In the genomic region with DNA sequence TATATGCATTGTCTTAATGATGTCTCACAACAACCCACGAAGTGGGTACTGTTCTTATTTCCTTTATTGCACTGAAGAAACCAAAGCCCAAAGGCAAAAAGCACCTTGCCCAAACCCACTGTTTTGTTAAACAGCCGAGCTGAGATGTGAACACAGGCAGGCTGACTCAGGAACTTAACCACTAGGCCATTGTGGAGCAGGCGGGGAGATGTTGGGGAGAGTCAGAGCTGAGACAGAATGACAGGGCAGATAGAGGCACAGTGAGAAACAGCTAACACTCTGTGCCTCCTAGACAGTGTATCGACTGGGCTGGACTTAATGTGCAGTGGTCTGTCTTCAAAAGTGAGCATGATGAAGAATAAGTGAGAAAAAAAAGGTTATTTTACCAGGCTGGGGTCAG, we compare ENCODE assay signal across 18 cellular contexts. TPM values are rescaled to one million over a fixed set of nuclear protein-coding genes. Genes with fewer than 3 reads are reported as not detected.
A peak's percentile ranks its signal among the peaks of the same experiment; 100 is the strongest.
DNase-seq lines count a peak whose midpoint lies in the region; ATAC-seq and TF ChIP-seq lines count a peak whose summit lies in the region.
"Had no signal": no experiment of that assay in that cellular context is flagged by ENCODE, and none has a peak within 500 bp of the region (broad histone marks: within the 10 kb centered on the region; RNA-seq: fewer than 3 reads in every experiment).

No MANE protein-coding gene starts in this region.

- TF ChIP-seq CTCF in PC-3 (conservative IDR thresholded peaks at IDR 0.05; ENCODE audit: low read depth, low read length) (no peak), epithelial cell of esophagus (IDR thresholded peaks at IDR 0.05; ENCODE audit: insufficient read depth, low read depth, low read length, missing control alignments) (no peak), uterus (IDR thresholded peaks at IDR 0.05) (no peak)

- intact Hi-C loops in PC-3 (cut with micrococcal nuclease) (no loop called here), uterus (cut with DNase I; ENCODE audit: low total_unique reads) (no loop called here)

- H3K27me3 Mint-ChIP-seq in activated T-cell treated with anti-CD3 and anti-CD28 coated beads, Interleukin-2, amount 50 U/mL, for 4 hours (ENCODE audit: low read depth), result peaks cover 10% of the 10 kb centered on the region
- H3K27me3 Mint-ChIP-seq in activated T-cell treated with anti-CD3 and anti-CD28 coated beads, Interleukin-2, amount 50 U/mL, for 24 hours, result peaks cover 14% of the 10 kb centered on the region

- no peak for DNase-seq in activated T-cell treated with anti-CD3 and anti-CD28 coated beads, Interleukin-2, amount 50 U/mL, for 4 hours
- DNase-seq in activated T-cell treated with anti-CD3 and anti-CD28 coated beads, Interleukin-2, amount 50 U/mL, for 24 hours, result no peak
- peak; percentile 12 for DNase-seq in PC-3
- DNase-seq in epithelial cell of esophagus (ENCODE audit: low read depth), result peak; percentile 32
- DNase-seq in stimulated activated naive CD8-positive, alpha-beta T cell treated with anti-CD3 and anti-CD28 coated beads, Interleukin-15, Interleukin-2, amounts not matched to agents 100 U/mL and 50 U/mL, for 24 hours, result peak; percentile 17
- DNase-seq in uterus, result no peak
- DNase-seq in effector memory CD4-positive, alpha-beta T cell, result no peak
- DNase-seq: activated T-cell treated with anti-CD3 and anti-CD28 coated beads, Interleukin-2, amount 50 U/mL, for 1 hour; central memory CD4-positive, alpha-beta T cell; HFFc6; left cardiac atrium; MM.1S; NCI-H2029 treated with DMSO at 0.1 percent for 48 hours; T-helper 17 cell had no signal

- no peak overlapping the region for H2AFZ ChIP-seq in PC-3 (ENCODE audit: low read length)

- ATAC-seq in activated T-cell treated with anti-CD3 and anti-CD28 coated beads, Interleukin-2, amount 50 U/mL, for 4 hours, result peak; percentile 51 to 66
- ATAC-seq in PC-3, result no peak
- peak; percentile 74 for ATAC-seq in stimulated activated naive CD8-positive, alpha-beta T cell treated with anti-CD3 and anti-CD28 coated beads, Interleukin-15, Interleukin-2, amounts not matched to agents 100 U/mL and 50 U/mL, for 24 hours
- ATAC-seq in HG03469 (IDR thresholded peaks at IDR 0.05; ENCODE audit: unreplicated experiment), result no peak
- ATAC-seq: CD8-positive, alpha-beta T cell; left cardiac atrium; T-helper 17 cell had no signal

- CTCF ChIA-PET in PC-3 (lab: Charles Lee), result no interaction called here

- H3K79me2 ChIP-seq in PC-3 (ENCODE audit: low read length), result no peaks in the 10 kb centered on the region

- no peaks in the 10 kb centered on the region for H3K9me3 ChIP-seq in PC-3 (ENCODE audit: low read length)
- no peaks in the 10 kb centered on the region for H3K9me3 ChIP-seq in uterus
- H3K9me3 ChIP-seq in effector memory CD4-positive, alpha-beta T cell (ENCODE audit: control insufficient read depth, low read length), result no peaks in the 10 kb centered on the region
- H3K9me3 ChIP-seq: vagina had no signal

- no TSS peak for BruUV-seq in PC-3 (replicated peaks; lab: Mats Ljungman, UMichigan)

- no peaks in the 10 kb centered on the region for H3F3A ChIP-seq in PC-3 (ENCODE audit: low read length, unreplicated experiment)

- POLR2A ChIA-PET in PC-3 (lab: Charles Lee; ENCODE audit: unreplicated experiment), result no interaction called here

- no peaks in the 10 kb centered on the region for H3K27me3 ChIP-seq in PC-3 (ENCODE audit: low read length)
- H3K27me3 ChIP-seq in uterus, result no peaks in the 10 kb centered on the region
- H3K27me3 ChIP-seq in effector memory CD4-positive, alpha-beta T cell (replicated peaks; ENCODE audit: control insufficient read depth, insufficient read depth, low read length, poor library complexity, severe bottlenecking), result no peaks in the 10 kb centered on the region
- H3K27me3 ChIP-seq: vagina had no signal

- H3K9ac ChIP-seq in PC-3 (ENCODE audit: low read length), result no peak overlapping the region

- no peak overlapping the region for H3K4me3 Mint-ChIP-seq in activated T-cell treated with anti-CD3 and anti-CD28 coated beads, Interleukin-2, amount 50 U/mL, for 4 hours
- no peak overlapping the region for H3K4me3 Mint-ChIP-seq in activated T-cell treated with anti-CD3 and anti-CD28 coated beads, Interleukin-2, amount 50 U/mL, for 24 hours
- H3K4me3 Mint-ChIP-seq: CD8-positive, alpha-beta T cell; HFFc6; mesothelial cell of epicardium; T-helper 17 cell had no signal

- no peaks in the 10 kb centered on the region for H3K9me2 ChIP-seq in PC-3 (replicated peaks; ENCODE audit: low read length)

- no peaks in the 10 kb centered on the region for H3K9me3 Mint-ChIP-seq in activated T-cell treated with anti-CD3 and anti-CD28 coated beads, Interleukin-2, amount 50 U/mL, for 4 hours
- no peaks in the 10 kb centered on the region for H3K9me3 Mint-ChIP-seq in activated T-cell treated with anti-CD3 and anti-CD28 coated beads, Interleukin-2, amount 50 U/mL, for 24 hours
- H3K9me3 Mint-ChIP-seq: CD8-positive, alpha-beta T cell; HFFc6 had no signal

- no peaks in the 10 kb centered on the region for H3K36me3 Mint-ChIP-seq in activated T-cell treated with anti-CD3 and anti-CD28 coated beads, Interleukin-2, amount 50 U/mL, for 4 hours (ENCODE audit: insufficient read depth)
- H3K36me3 Mint-ChIP-seq in activated T-cell treated with anti-CD3 and anti-CD28 coated beads, Interleukin-2, amount 50 U/mL, for 24 hours (ENCODE audit: low read depth), result no peaks in the 10 kb centered on the region
- H3K36me3 Mint-ChIP-seq: CD8-positive, alpha-beta T cell; mesothelial cell of epicardium had no signal

- no peaks in the 10 kb centered on the region for H3K36me3 ChIP-seq in PC-3 (ENCODE audit: low read depth, low read length)
- H3K36me3 ChIP-seq in uterus, result no peaks in the 10 kb centered on the region
- no peaks in the 10 kb centered on the region for H3K36me3 ChIP-seq in effector memory CD4-positive, alpha-beta T cell (ENCODE audit: control insufficient read depth, insufficient read depth, low read length)
- H3K36me3 ChIP-seq: vagina had no signal

- peaks cover 5% of the 10 kb centered on the region; the same call in 1 of the 2 replicates for H3K4me1 ChIP-seq in PC-3 (ENCODE audit: insufficient read depth, low read length)
- H3K4me1 ChIP-seq in uterus, result no peaks in the 10 kb centered on the region
- no peaks in the 10 kb centered on the region for H3K4me1 ChIP-seq in effector memory CD4-positive, alpha-beta T cell (ENCODE audit: control insufficient read depth, insufficient read depth, low read length, poor library complexity, severe bottlenecking)
- H3K4me1 ChIP-seq: vagina had no signal

- H3K27ac ChIP-seq in PC-3 (ENCODE audit: low read length), result no peak overlapping the region
- no peak overlapping the region for H3K27ac ChIP-seq in uterus
- no peak overlapping the region for H3K27ac ChIP-seq in effector memory CD4-positive, alpha-beta T cell (ENCODE audit: insufficient read depth, low read length, poor library complexity, severe bottlenecking)
- H3K27ac ChIP-seq: vagina had no signal

- no peak for TF ChIP-seq POLR2A in uterus (IDR thresholded peaks at IDR 0.05)

- H3K27ac Mint-ChIP-seq in activated T-cell treated with anti-CD3 and anti-CD28 coated beads, Interleukin-2, amount 50 U/mL, for 24 hours, result no peak overlapping the region
- H3K27ac Mint-ChIP-seq: CD8-positive, alpha-beta T cell; HFFc6; mesothelial cell of epicardium; T-helper 17 cell had no signal

- no peaks in the 10 kb centered on the region for H4K20me1 ChIP-seq in PC-3 (ENCODE audit: low read length)

- peaks cover 3% of the 10 kb centered on the region for H3K4me1 Mint-ChIP-seq in activated T-cell treated with anti-CD3 and anti-CD28 coated beads, Interleukin-2, amount 50 U/mL, for 4 hours (ENCODE audit: low read depth)
- H3K4me1 Mint-ChIP-seq in activated T-cell treated with anti-CD3 and anti-CD28 coated beads, Interleukin-2, amount 50 U/mL, for 24 hours (ENCODE audit: low read depth), result peaks cover 12% of the 10 kb centered on the region
- H3K4me1 Mint-ChIP-seq: T-helper 17 cell had no signal

- no peak overlapping the region for H3K4me3 ChIP-seq in PC-3 (ENCODE audit: low read length)
- no peak overlapping the region for H3K4me3 ChIP-seq in epithelial cell of esophagus (ENCODE audit: low read length)
- no peak overlapping the region for H3K4me3 ChIP-seq in uterus
- H3K4me3 ChIP-seq in effector memory CD4-positive, alpha-beta T cell (ENCODE audit: insufficient read depth, low read depth, low read length, poor library complexity, severe bottlenecking), result no peak overlapping the region
- H3K4me3 ChIP-seq: vagina had no signal

- no peak overlapping the region for H3K4me2 ChIP-seq in PC-3 (ENCODE audit: low read length)

RNA-seq across cellular contexts. Expression of a gene that starts 56.5 kb away (rescaled TPM):
- total RNA-seq in activated T-cell treated with anti-CD3 and anti-CD28 coated beads, Interleukin-2, amount 50 U/mL, for 4 hours, result 1,000 to 10,000 TPM; 3,232 to 3,343 (median 3,252) TPM
- total RNA-seq in PC-3 (2014; rRNA removed), result 216 and 253 TPM in 2 replicates
- 1,000 to 10,000 TPM in 3 of 4 donors, 10 to 100 TPM in 1; 61.5 to 2,786 (median 1,440) TPM for total RNA-seq in uterus

Comparison
In these comparisons a context has a peak if more than half of its experiments do, and no peak if none do; other contexts are left out.
1. ATAC-seq: peak in activated T-cell treated with anti-CD3 and anti-CD28 coated beads, Interleukin-2, amount 50 U/mL, for 4 hours (2 of 2) and stimulated activated naive CD8-positive, alpha-beta T cell treated with anti-CD3 and anti-CD28 coated beads, Interleukin-15, Interleukin-2, amounts not matched to agents 100 U/mL and 50 U/mL, for 24 hours (single experiment); none in PC-3 (single experiment) and HG03469 (single experiment).
2. DNase-seq: peak in PC-3 (single experiment), epithelial cell of esophagus (single experiment) and stimulated activated naive CD8-positive, alpha-beta T cell treated with anti-CD3 and anti-CD28 coated beads, Interleukin-15, Interleukin-2, amounts not matched to agents 100 U/mL and 50 U/mL, for 24 hours (single experiment); none in activated T-cell treated with anti-CD3 and anti-CD28 coated beads, Interleukin-2, amount 50 U/mL, for 4 hours (single experiment), activated T-cell treated with anti-CD3 and anti-CD28 coated beads, Interleukin-2, amount 50 U/mL, for 24 hours (single experiment), uterus (0 of 2) and effector memory CD4-positive, alpha-beta T cell (0 of 3).